In the genomic region with DNA sequence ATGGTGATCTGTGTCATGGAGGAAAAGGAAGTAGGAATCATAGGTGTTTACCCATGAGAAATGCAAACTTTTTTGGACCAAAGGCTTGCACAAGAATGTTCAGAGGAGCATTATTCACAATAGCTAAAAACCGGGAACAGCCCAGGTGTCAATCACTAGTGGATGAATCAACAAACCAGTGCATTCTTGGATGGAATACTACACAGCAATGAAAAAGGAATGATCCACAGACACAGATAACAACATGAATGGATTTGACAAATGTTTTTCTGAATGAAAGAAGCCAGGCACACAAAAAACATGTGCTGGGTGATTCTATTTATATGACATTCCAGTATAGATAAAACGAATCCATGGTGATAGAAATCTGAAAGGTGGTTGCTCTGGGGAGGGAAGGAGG, we compare ENCODE assay signal across 8 cellular contexts. TPM values are rescaled to one million over a fixed set of nuclear protein-coding genes. Genes with fewer than 3 reads are reported as not detected.
"Had no signal": no experiment of that assay in that cellular context is flagged by ENCODE, and none has a peak within 500 bp of the region (broad histone marks: within the 10 kb centered on the region; RNA-seq: fewer than 3 reads in every experiment).

No MANE protein-coding gene starts in this region.

- H3K4me3 Mint-ChIP-seq: GM23338, HFFc6, IgD-negative memory B cell had no signal

- ATAC-seq: GM23338, HepG2 had no signal

- H3K36me3 Mint-ChIP-seq: IgD-negative memory B cell had no signal

- H3K27ac ChIP-seq: HL-60 had no signal

- H3K4me3 ChIP-seq: GM23338 had no signal

- H3K27ac Mint-ChIP-seq: GM23338, HFFc6 had no signal

- DNase-seq: H7, HCEC 1CT, HFFc6, KG1 had no signal

- H3K9me3 Mint-ChIP-seq: GM23338 had no signal

- H3K4me1 Mint-ChIP-seq: IgD-negative memory B cell had no signal

RNA-seq across cellular contexts. Expression of gene WSCD1, which starts 36.0 kb away (rescaled TPM):
- total RNA-seq: HFFc6 had no signal
- polyA plus RNA-seq: IgD-negative memory B cell had no signal
